ENCODE assay signal across 8 cellular contexts in the genomic region with DNA sequence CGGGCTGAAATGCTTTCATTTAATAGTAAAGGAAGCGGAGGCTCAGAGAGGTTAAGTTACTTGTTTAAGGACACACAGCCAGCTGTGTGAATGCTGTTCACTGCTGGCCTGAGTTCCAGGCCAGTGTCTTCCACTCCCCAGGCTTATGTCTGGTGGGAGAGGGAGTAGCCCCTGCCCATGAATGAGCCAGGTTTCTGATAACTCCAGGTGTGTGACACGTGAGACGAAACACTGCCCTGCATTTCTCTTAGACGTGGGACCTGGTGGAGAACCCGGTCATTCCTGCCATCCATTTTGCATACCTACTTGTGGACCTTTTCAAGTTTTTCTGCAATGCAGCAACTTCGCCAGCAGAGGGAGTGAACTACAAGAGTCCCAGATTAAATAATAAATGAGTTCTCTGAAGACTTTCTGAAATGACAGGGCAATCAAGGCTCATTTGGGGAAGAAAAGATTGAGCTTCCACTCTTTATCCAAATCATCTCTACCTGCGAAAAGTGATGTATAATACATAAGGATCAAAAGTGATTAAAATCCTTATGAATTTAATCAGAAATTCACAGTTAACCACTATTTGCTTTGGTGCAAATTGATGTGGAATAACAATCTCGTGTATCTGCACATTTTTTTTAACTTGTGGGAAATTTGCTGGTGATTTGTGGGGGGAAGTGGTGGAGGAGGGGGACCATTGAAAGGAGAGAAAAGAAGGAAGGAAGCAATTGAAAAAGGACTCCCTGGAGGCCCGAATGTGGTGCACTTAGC.
DNase-seq lines count a peak whose midpoint lies in the region; ATAC-seq and TF ChIP-seq lines count a peak whose summit lies in the region.

No MANE protein-coding gene starts in this region.

- H3K27me3 ChIP-seq in NT2/D1 (ENCODE audit: insufficient read depth, insufficient read length) (no peaks in the 10 kb centered on the region), gastroesophageal sphincter (no peaks in the 10 kb centered on the region)

- H3K36me3 ChIP-seq in NT2/D1 (ENCODE audit: insufficient read depth, insufficient read length, low read length) (no peaks in the 10 kb centered on the region), gastroesophageal sphincter (no peaks in the 10 kb centered on the region)

- H3K27me3 Mint-ChIP-seq in activated T-cell treated with anti-CD3 and anti-CD28 coated beads, Interleukin-2, amount 50 U/mL, for 4 hours (ENCODE audit: low read depth), result no peaks in the 10 kb centered on the region

- TF ChIP-seq POLR2A in gastroesophageal sphincter (IDR thresholded peaks at IDR 0.05), result no peak

- no peak for TF ChIP-seq EP300 in gastroesophageal sphincter (IDR thresholded peaks at IDR 0.05)

- WGBS in gastroesophageal sphincter (ENCODE audit: low coverage in 1 of 2), 2 donors, result 32 to 52% methylated on average over 3 to 8 of the region's 10 CpGs

- no peak overlapping the region for H3K27ac ChIP-seq in gastroesophageal sphincter

- peak; percentile 50 for ATAC-seq in HG03280 (IDR thresholded peaks at IDR 0.05; ENCODE audit: unreplicated experiment)
- no peak for ATAC-seq in activated T-cell treated with anti-CD3 and anti-CD28 coated beads, Interleukin-2, amount 50 U/mL, for 4 hours
- ATAC-seq in gastroesophageal sphincter, result no peak
- no peak for ATAC-seq in GM21526 (IDR thresholded peaks at IDR 0.05; ENCODE audit: low FRiP score, unreplicated experiment)
- ATAC-seq in HG02642 (IDR thresholded peaks at IDR 0.05; ENCODE audit: poor library complexity, unreplicated experiment), result no peak

- no peaks in the 10 kb centered on the region for H3K4me1 Mint-ChIP-seq in activated T-cell treated with anti-CD3 and anti-CD28 coated beads, Interleukin-2, amount 50 U/mL, for 4 hours (ENCODE audit: low read depth)

- H3K4me1 ChIP-seq in NT2/D1 (ENCODE audit: insufficient read depth, insufficient read length), result peaks cover 4% of the 10 kb centered on the region
- H3K4me1 ChIP-seq in gastroesophageal sphincter, result peaks cover 0 to 5% (median 0%) of the 10 kb centered on the region in 3 donors

- no peaks in the 10 kb centered on the region for H3K9me3 Mint-ChIP-seq in activated T-cell treated with anti-CD3 and anti-CD28 coated beads, Interleukin-2, amount 50 U/mL, for 4 hours

- H3K4me3 Mint-ChIP-seq in activated T-cell treated with anti-CD3 and anti-CD28 coated beads, Interleukin-2, amount 50 U/mL, for 4 hours, result no peak overlapping the region

- no peaks in the 10 kb centered on the region for H3K36me3 Mint-ChIP-seq in activated T-cell treated with anti-CD3 and anti-CD28 coated beads, Interleukin-2, amount 50 U/mL, for 4 hours (ENCODE audit: insufficient read depth)

- H3K9me3 ChIP-seq in NT2/D1 (ENCODE audit: insufficient read depth, low read length) (peaks cover 19% of the 10 kb centered on the region), gastroesophageal sphincter (no peaks in the 10 kb centered on the region)

- no peak overlapping the region for H3K9ac ChIP-seq in NT2/D1 (ENCODE audit: insufficient read length, low read depth)

- H3K4me3 ChIP-seq in NT2/D1 (ENCODE audit: insufficient read length, low read depth) (no peak overlapping the region), gastroesophageal sphincter (no peak overlapping the region)

- DNase-seq in DMS 273 treated with DMSO at 0.1 percent for 48 hours (lab: John Stamatoyannopoulos, UW) (peak; percentile 51), NT2/D1 (ENCODE audit: low read depth, low spot score) (peak; percentile 72), pons (ENCODE audit: low spot score) (peak; percentile 79)
- DNase-seq in activated T-cell treated with anti-CD3 and anti-CD28 coated beads, Interleukin-2, amount 50 U/mL, for 4 hours, result peak; percentile 31

- peak in 3 of 4 experiments; percentile 67 to 86 (median 80) for TF ChIP-seq CTCF in gastroesophageal sphincter (IDR thresholded peaks at IDR 0.05)
